Comparison of ENCODE assay signal across 7 cellular contexts in genomic region chr5:176035201-176035530, GRCh38.
DNase-seq lines count a peak whose midpoint lies in the region; ATAC-seq, FAIRE-seq and TF ChIP-seq lines count a peak whose summit lies in the region.
"Not testable (repeated sequence)": the region's sequence is repeated elsewhere in the genome, so short reads cannot be mapped to it uniquely, and the experiment has no call there.

No MANE protein-coding gene starts in this region.

- H3K27ac Mint-ChIP-seq in CD8-positive, alpha-beta T cell: peak overlapping the region; percentile 83
- peak overlapping the region; percentile 66 for H3K27ac Mint-ChIP-seq in activated CD4-positive, alpha-beta T cell treated with anti-CD3 and anti-CD28 coated beads, Interleukin-2, amount 10 ng/mL, durations not matched to agents 7 days and 5 days
- H3K27ac Mint-ChIP-seq in activated T-cell treated with anti-CD3 and anti-CD28 coated beads, Interleukin-2, amount 50 U/mL, for 72 hours: not testable (repeated sequence)
- peak overlapping the region; percentile 60 to 66 for H3K27ac Mint-ChIP-seq in activated naive CD4-positive, alpha-beta T cell treated with anti-CD3 and anti-CD28 coated beads, Interleukin-2, amount 50 U/mL, for 72 hours
- H3K27ac Mint-ChIP-seq in naive thymus-derived CD8-positive, alpha-beta T cell: peak overlapping the region in 9 of 10 donors; percentile 57 to 95 (median 89)

- DNase-seq in CD8-positive, alpha-beta T cell; activated CD4-positive, alpha-beta T cell treated with anti-CD3 and anti-CD28 coated beads, Interleukin-2, amount 10 ng/mL, durations not matched to agents 7 days and 5 days; activated T-cell treated with anti-CD3 and anti-CD28 coated beads, Interleukin-2, amount 50 U/mL, for 72 hours; activated naive CD4-positive, alpha-beta T cell treated with anti-CD3 and anti-CD28 coated beads, Interleukin-2, amount 50 U/mL, for 72 hours (ENCODE audit: low spot score in 2 of 2); effector memory CD4-positive, alpha-beta T cell; naive thymus-derived CD8-positive, alpha-beta T cell; urothelium cell line (ENCODE audit: low spot score): not testable (repeated sequence)

- not testable (repeated sequence) for H3K27ac ChIP-seq in CD8-positive, alpha-beta T cell (ENCODE audit: low read depth, low read length)
- H3K27ac ChIP-seq in effector memory CD4-positive, alpha-beta T cell (ENCODE audit: insufficient read depth, low read length, poor library complexity, severe bottlenecking): peak overlapping the region; percentile 51

- H3K27me3 Mint-ChIP-seq in CD8-positive, alpha-beta T cell (ENCODE audit: low read depth); activated CD4-positive, alpha-beta T cell treated with anti-CD3 and anti-CD28 coated beads, Interleukin-2, amount 10 ng/mL, durations not matched to agents 7 days and 5 days; activated T-cell treated with anti-CD3 and anti-CD28 coated beads, Interleukin-2, amount 50 U/mL, for 72 hours (ENCODE audit: low read depth); naive thymus-derived CD8-positive, alpha-beta T cell: not testable (repeated sequence)

- peak overlapping the region; percentile 59 for H3K4me3 Mint-ChIP-seq in CD8-positive, alpha-beta T cell
- H3K4me3 Mint-ChIP-seq in activated CD4-positive, alpha-beta T cell treated with anti-CD3 and anti-CD28 coated beads, Interleukin-2, amount 10 ng/mL, durations not matched to agents 7 days and 5 days: not testable (repeated sequence)
- peak overlapping the region; percentile 39 to 65 for H3K4me3 Mint-ChIP-seq in activated T-cell treated with anti-CD3 and anti-CD28 coated beads, Interleukin-2, amount 50 U/mL, for 72 hours
- H3K4me3 Mint-ChIP-seq in naive thymus-derived CD8-positive, alpha-beta T cell: peak overlapping the region; percentile 14 to 77 (median 35)

- not testable (repeated sequence) for H3K9me3 Mint-ChIP-seq in CD8-positive, alpha-beta T cell; activated CD4-positive, alpha-beta T cell treated with anti-CD3 and anti-CD28 coated beads, Interleukin-2, amount 10 ng/mL, durations not matched to agents 7 days and 5 days; activated T-cell treated with anti-CD3 and anti-CD28 coated beads, Interleukin-2, amount 50 U/mL, for 72 hours; activated naive CD4-positive, alpha-beta T cell treated with anti-CD3 and anti-CD28 coated beads, Interleukin-2, amount 50 U/mL, for 72 hours; naive thymus-derived CD8-positive, alpha-beta T cell

- H3K4me1 Mint-ChIP-seq in CD8-positive, alpha-beta T cell (ENCODE audit: low read depth): peaks cover 27% of the 10 kb centered on the region
- peaks cover 17% of the 10 kb centered on the region for H3K4me1 Mint-ChIP-seq in activated CD4-positive, alpha-beta T cell treated with anti-CD3 and anti-CD28 coated beads, Interleukin-2, amount 10 ng/mL, durations not matched to agents 7 days and 5 days
- H3K4me1 Mint-ChIP-seq in activated T-cell treated with anti-CD3 and anti-CD28 coated beads, Interleukin-2, amount 50 U/mL, for 72 hours (ENCODE audit: low read depth): peaks cover 36% of the 10 kb centered on the region
- peaks cover 25 to 36% (median 29%) of the 10 kb centered on the region in 4 donors for H3K4me1 Mint-ChIP-seq in naive thymus-derived CD8-positive, alpha-beta T cell

- CTCF ChIA-PET in CD8-positive, alpha-beta T cell (lab: Charles Lee); activated CD4-positive, alpha-beta T cell treated with anti-CD3 and anti-CD28 coated beads, Interleukin-2, amount 10 ng/mL, durations not matched to agents 7 days and 5 days (lab: Charles Lee): not testable (repeated sequence)

- not testable (repeated sequence) for H3K36me3 ChIP-seq in CD8-positive, alpha-beta T cell (ENCODE audit: insufficient read depth, low read length); effector memory CD4-positive, alpha-beta T cell (ENCODE audit: control insufficient read depth, insufficient read depth, low read length)

- peak; percentile 27 for FAIRE-seq in urothelium cell line (lab: Jason Lieb, UNC)

- H3K4me3 ChIP-seq in CD8-positive, alpha-beta T cell (ENCODE audit: low read depth, low read length); effector memory CD4-positive, alpha-beta T cell (ENCODE audit: insufficient read depth, low read depth, low read length, poor library complexity, severe bottlenecking): not testable (repeated sequence)

- not testable (repeated sequence) for H3K36me3 Mint-ChIP-seq in CD8-positive, alpha-beta T cell; activated CD4-positive, alpha-beta T cell treated with anti-CD3 and anti-CD28 coated beads, Interleukin-2, amount 10 ng/mL, durations not matched to agents 7 days and 5 days (ENCODE audit: low read depth); activated T-cell treated with anti-CD3 and anti-CD28 coated beads, Interleukin-2, amount 50 U/mL, for 72 hours (ENCODE audit: insufficient read depth in 2 of 2); activated naive CD4-positive, alpha-beta T cell treated with anti-CD3 and anti-CD28 coated beads, Interleukin-2, amount 50 U/mL, for 72 hours; naive thymus-derived CD8-positive, alpha-beta T cell

- not testable (repeated sequence) for H3K27me3 ChIP-seq in CD8-positive, alpha-beta T cell (ENCODE audit: insufficient read depth, low read length); effector memory CD4-positive, alpha-beta T cell (replicated peaks; ENCODE audit: control insufficient read depth, insufficient read depth, low read length, poor library complexity, severe bottlenecking)

- POLR2A ChIA-PET in CD8-positive, alpha-beta T cell (lab: Charles Lee); activated CD4-positive, alpha-beta T cell treated with anti-CD3 and anti-CD28 coated beads, Interleukin-2, amount 10 ng/mL, durations not matched to agents 7 days and 5 days (lab: Charles Lee); naive thymus-derived CD8-positive, alpha-beta T cell (lab: Charles Lee): not testable (repeated sequence)

- not testable (repeated sequence) for ATAC-seq in CD8-positive, alpha-beta T cell; activated T-cell treated with anti-CD3 and anti-CD28 coated beads, Interleukin-2, amount 50 U/mL, for 72 hours (replicated peaks in 1 of 2); activated naive CD4-positive, alpha-beta T cell treated with anti-CD3 and anti-CD28 coated beads, Interleukin-2, amount 50 U/mL, for 72 hours; naive thymus-derived CD8-positive, alpha-beta T cell

- TF ChIP-seq CTCF in CD8-positive, alpha-beta T cell (IDR thresholded peaks at IDR 0.05): not testable (repeated sequence)

- intact Hi-C loops in CD8-positive, alpha-beta T cell (cut with DNase I, micrococcal nuclease): not testable (repeated sequence)

- H3K9me3 ChIP-seq in CD8-positive, alpha-beta T cell (ENCODE audit: low read length); effector memory CD4-positive, alpha-beta T cell (ENCODE audit: control insufficient read depth, low read length): not testable (repeated sequence)

- peaks cover 23% of the 10 kb centered on the region for H3K4me1 ChIP-seq in CD8-positive, alpha-beta T cell (ENCODE audit: insufficient read depth, low read length)
- peaks cover 17% of the 10 kb centered on the region for H3K4me1 ChIP-seq in effector memory CD4-positive, alpha-beta T cell (ENCODE audit: control insufficient read depth, insufficient read depth, low read length, poor library complexity, severe bottlenecking)
